12 cellular contexts compared by ENCODE assay signal in the genomic region with DNA sequence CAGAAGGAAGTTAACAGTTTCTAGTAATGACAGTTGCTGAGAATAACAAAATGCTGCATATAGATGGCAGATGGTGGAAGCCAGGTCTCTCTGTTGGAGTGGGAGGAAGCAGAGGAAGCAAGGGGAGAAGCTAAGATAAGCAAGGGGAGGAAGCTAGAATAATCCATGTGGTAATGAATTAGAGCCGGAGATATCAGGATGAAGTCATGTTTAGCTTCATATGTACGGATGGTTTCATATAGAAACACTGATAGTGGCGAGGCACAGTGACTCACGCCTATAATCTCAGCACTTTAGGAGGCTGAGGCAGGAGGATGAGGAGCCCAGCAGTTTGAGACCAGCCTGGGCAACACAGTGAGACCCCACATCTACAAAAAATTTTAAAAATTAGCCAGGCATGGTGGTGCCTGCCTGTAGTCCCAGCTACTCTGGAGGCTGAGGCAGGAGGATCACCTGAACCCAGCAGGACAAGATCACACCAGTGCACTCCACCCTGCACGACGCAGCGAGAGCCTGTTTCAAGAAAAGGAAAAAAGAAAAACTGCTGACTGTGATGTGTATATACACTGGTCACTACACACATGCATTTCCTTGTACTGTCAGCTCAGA. TPM values are rescaled to one million over a fixed set of nuclear protein-coding genes. Genes with fewer than 3 reads are reported as not detected.
DNase-seq lines count a peak whose midpoint lies in the region; ATAC-seq and TF ChIP-seq lines count a peak whose summit lies in the region.
"Had no signal": no experiment of that assay in that cellular context is flagged by ENCODE, and none has a peak within 500 bp of the region (broad histone marks: within the 10 kb centered on the region; RNA-seq: fewer than 3 reads in every experiment).

No MANE protein-coding gene starts in this region.

- no peaks in the 10 kb centered on the region for H3K9me3 Mint-ChIP-seq in nephron

- peaks cover 9% of the 10 kb centered on the region for H3K36me3 ChIP-seq in SK-N-MC (ENCODE audit: insufficient read depth, low read length)

- TF ChIP-seq CTCF in nephron (IDR thresholded peaks at IDR 0.05; ENCODE audit: unreplicated experiment in 3 of 3), result no peak

- no peaks in the 10 kb centered on the region for H3K27me3 Mint-ChIP-seq in nephron (ENCODE audit: low read depth)

- peaks cover 23% of the 10 kb centered on the region for H3K36me3 Mint-ChIP-seq in nephron (ENCODE audit: low read depth)

- DNase-seq in NCI-H1694 treated with DMSO at 0.1 percent for 48 hours (lab: John Stamatoyannopoulos, UW) (peak; percentile 29), NCI-H1694 (lab: John Stamatoyannopoulos, UW) (no peak), SK-N-MC (ENCODE audit: low read depth, low spot score) (no peak), dermis microvascular lymphatic vessel endothelial cell (ENCODE audit: low read depth in 2 of 2) (peak; percentile 65 to 92), D341Med (ENCODE audit: low spot score) (no peak)
- no peak for DNase-seq in stimulated activated CD4-positive, alpha-beta T cell treated with anti-CD3 and anti-CD28 coated beads, Interleukin-4, amount 100 ng/mL, for 4 hours
- DNase-seq: activated T-cell treated with anti-CD3 and anti-CD28 coated beads, Interleukin-2, amount 50 U/mL, for 48 hours; NCI-H2081 treated with DMSO at 0.1 percent for 48 hours; stimulated activated CD4-positive, alpha-beta T cell treated with anti-CD3 and anti-CD28 coated beads, Interleukin-4, amount 100 ng/mL, for 1 hour had no signal

- H3K27ac ChIP-seq in SK-N-MC, result peak overlapping the region; percentile 57; the same call in 1 of the 2 replicates
- H3K27ac ChIP-seq: parathyroid adenoma had no signal

- peak overlapping the region in 2 of 3 experiments; percentile 5 to 29 for H3K27ac Mint-ChIP-seq in nephron

- H3K4me3 ChIP-seq in SK-N-MC, result no peak overlapping the region

- H3K4me1 Mint-ChIP-seq in nephron, result peaks cover 14% of the 10 kb centered on the region

- no peaks in the 10 kb centered on the region for H3K9me3 ChIP-seq in SK-N-MC (ENCODE audit: low read depth, low read length)

- no peak overlapping the region for H3K9ac ChIP-seq in SK-N-MC (ENCODE audit: insufficient read length)
- H3K9ac ChIP-seq: parathyroid adenoma had no signal

- ATAC-seq in GM18868 (IDR thresholded peaks at IDR 0.05; ENCODE audit: unreplicated experiment), result no peak

- no peak overlapping the region for H3K4me3 Mint-ChIP-seq in nephron

RNA-seq across cellular contexts. Expression of gene ANAPC7, which starts 49.2 kb away (rescaled TPM):
- 31.5 and 36.5 TPM in 2 replicates for total RNA-seq in dermis microvascular lymphatic vessel endothelial cell

Comparison
In these comparisons a context has a peak if more than half of its experiments do, and no peak if none do; other contexts are left out.
1. DNase-seq: peak in NCI-H1694 treated with DMSO at 0.1 percent for 48 hours (single experiment) and dermis microvascular lymphatic vessel endothelial cell (2 of 2); none in NCI-H1694 (single experiment), SK-N-MC (single experiment), stimulated activated CD4-positive, alpha-beta T cell treated with anti-CD3 and anti-CD28 coated beads, Interleukin-4, amount 100 ng/mL, for 4 hours (0 of 2) and D341Med (single experiment).